In the genomic region with DNA sequence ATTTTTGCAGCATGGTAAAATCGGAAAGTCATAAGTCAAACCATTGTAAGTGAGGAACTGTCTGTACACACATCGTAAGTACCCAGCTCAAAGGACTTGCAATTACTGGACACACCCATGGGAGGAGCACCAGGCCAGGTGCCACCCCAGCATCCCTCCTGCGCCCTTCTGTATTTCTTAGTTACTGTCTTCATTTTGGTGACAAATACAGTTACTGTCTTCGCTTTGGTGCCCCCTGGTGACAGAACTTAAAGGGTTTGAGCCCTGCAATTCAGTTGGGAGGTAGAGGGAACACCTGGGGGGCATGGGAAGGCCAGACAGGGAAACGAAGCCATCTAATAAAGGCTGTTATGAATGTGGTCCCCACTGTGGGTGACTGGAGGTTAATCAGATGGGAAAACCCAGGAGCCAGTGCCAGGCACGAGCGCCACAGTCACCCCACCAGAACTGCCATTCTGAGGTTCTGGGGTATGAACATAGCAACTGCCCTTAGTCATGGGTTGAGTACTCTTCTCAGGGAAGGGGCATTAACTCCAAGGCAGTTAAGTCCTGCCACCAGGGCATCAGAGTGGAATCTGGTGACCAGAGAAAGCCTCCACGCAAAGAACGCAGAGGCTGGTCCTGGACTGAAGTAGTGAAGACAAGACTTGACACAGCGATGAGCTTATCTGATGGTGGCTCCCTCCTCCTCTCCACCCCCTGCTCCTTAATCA, we compare ENCODE assay signal across 8 cellular contexts.
DNase-seq lines count a peak whose midpoint lies in the region; ATAC-seq and TF ChIP-seq lines count a peak whose summit lies in the region.

No MANE protein-coding gene starts in this region.

- no peaks in the 10 kb centered on the region for H3K9me3 ChIP-seq in aorta (ENCODE audit: control insufficient read depth, low read length)

- H3K4me1 ChIP-seq in aorta (ENCODE audit: control insufficient read depth in 1 of 2, insufficient read depth in 2 of 2, low read length in 2 of 2): no peaks in the 10 kb centered on the region

- H3K27ac ChIP-seq in aorta (ENCODE audit: low read depth in 1 of 2, low read length in 2 of 2): no peak overlapping the region

- intact Hi-C loops in aorta (cut with DNase I): loop anchor here in 1 of 2 donors (5.0 kb wide), 2 partner anchors 142 to 612 kb away; a partner anchor contains a TSS

- H3K4me3 ChIP-seq in aorta (ENCODE audit: low read length in 2 of 2): no peak overlapping the region

- POLR2A ChIA-PET in GM10248 (lab: Yijun Ruan, JAX): no interaction called here

- TF ChIP-seq CTCF in GM10248 (IDR thresholded peaks at IDR 0.05; ENCODE audit: control extremely low read depth, extremely low read depth, low read depth, missing control alignments): peak; percentile 68

- H3K36me3 ChIP-seq in aorta (ENCODE audit: control insufficient read depth in 1 of 2, insufficient read depth in 2 of 2, low read length in 1 of 2): no peaks in the 10 kb centered on the region

- WGBS in aorta, 2 donors: 65 to 70% methylated on average over 10 of the region's 10 CpGs

- CTCF ChIA-PET in GM10248 (lab: Yijun Ruan, JAX): interaction anchor here (1.0 to 3.0 kb wide), 7 partner anchors 11 to 629 kb away, joined by 3 to 12 read pairs (median 4); a partner anchor contains a TSS

- peak; percentile 28 for DNase-seq in AG08395 (ENCODE audit: low spot score)
- peak; percentile 46 for DNase-seq in GM10248 (ENCODE audit: extremely low spot score)
- peak; percentile 33 for DNase-seq in NCI-H526 treated with DMSO at 0.1 percent for 48 hours (lab: John Stamatoyannopoulos, UW)
- DNase-seq in activated T-cell treated with anti-CD3 and anti-CD28 coated beads, Interleukin-2, amount 50 U/mL, for 1 hour: peak; percentile 26
- peak; percentile 36 for DNase-seq in iPS DF 4.7 (ENCODE audit: extremely low read depth, low spot score)
- DNase-seq in stimulated activated CD4-positive, alpha-beta T cell treated with anti-CD3 and anti-CD28 coated beads, TNF-alpha, amount 100 ng/mL, for 4 hours (ENCODE audit: low read depth in 3 of 3): peak in 2 of 3 experiments; percentile 2 to 4
- no peak for DNase-seq in aorta

- no peaks in the 10 kb centered on the region for H3K27me3 ChIP-seq in aorta (ENCODE audit: control insufficient read depth in 1 of 2, insufficient read depth in 2 of 2, low read length in 1 of 2)

- ATAC-seq in HG02571 (IDR thresholded peaks at IDR 0.05; ENCODE audit: unreplicated experiment) (no peak), aorta (ENCODE audit: low FRiP score) (no peak)

Comparison
In these comparisons a context has a peak if more than half of its experiments do, and no peak if none do; other contexts are left out.
1. DNase-seq: peak in AG08395 (single experiment), GM10248 (single experiment), NCI-H526 treated with DMSO at 0.1 percent for 48 hours (single experiment), activated T-cell treated with anti-CD3 and anti-CD28 coated beads, Interleukin-2, amount 50 U/mL, for 1 hour (single experiment), iPS DF 4.7 (single experiment) and stimulated activated CD4-positive, alpha-beta T cell treated with anti-CD3 and anti-CD28 coated beads, TNF-alpha, amount 100 ng/mL, for 4 hours (2 of 3); none in aorta (0 of 2).